In the genomic region with DNA sequence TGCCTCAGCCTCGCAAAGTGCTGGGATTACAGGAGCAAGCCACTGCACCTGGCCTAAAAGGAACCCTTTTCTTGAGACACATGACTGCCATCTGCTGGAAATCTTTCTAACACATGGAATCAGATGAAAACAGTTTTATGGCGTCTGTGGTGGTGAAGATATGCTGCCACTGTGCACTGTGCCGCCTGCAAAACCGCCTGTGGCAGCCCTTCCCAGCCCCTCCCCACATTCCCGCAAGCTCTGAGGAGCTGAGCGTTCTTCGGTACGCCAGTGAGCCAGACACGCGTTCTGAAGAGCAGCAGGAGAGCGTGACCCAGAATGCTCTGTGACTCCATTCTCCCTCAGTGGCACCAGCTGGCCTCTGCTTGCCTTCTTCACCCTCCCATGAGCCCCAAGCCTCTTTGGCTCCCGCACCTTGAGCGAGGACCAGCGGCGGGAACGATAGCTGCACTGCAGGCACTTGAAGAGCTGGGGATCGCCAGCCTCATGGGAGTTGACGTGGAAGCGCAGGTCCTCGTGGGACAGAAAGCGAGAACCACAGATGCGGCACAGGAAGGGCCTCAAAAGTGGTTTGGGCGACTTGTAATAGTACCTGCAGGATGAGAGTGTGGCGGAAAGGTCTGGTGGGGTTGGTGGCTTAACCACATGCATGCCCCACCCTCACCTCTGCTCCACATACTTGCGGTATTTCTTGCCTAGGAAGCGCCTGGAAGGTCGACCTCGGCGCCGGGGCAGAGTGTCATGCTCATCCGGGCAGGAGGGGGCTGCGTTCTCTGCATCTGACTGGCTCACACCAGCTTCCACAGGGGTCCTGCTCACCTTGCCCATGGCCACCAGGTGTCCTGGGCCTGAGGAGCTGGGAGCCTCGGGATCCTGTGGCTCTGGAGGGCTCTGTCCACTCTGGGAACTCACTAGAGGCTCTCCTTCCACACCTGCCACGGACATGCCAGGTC, we compare ENCODE assay signal across 1 cellular context.
TF ChIP-seq lines count a peak whose summit lies in the region.

No MANE protein-coding gene starts in this region.

TF ChIP-seq in HEK293, 187 proteins besides CTCF, POLR2A, EP300 and RAD21:
- TF ChIP-seq ZNF654 (tag by site-specific recombination; IDR thresholded peaks at IDR 0.05; ENCODE audit: low read depth): peak; percentile 69
- TF ChIP-seq ZBTB48 (tag by site-specific recombination; IDR thresholded peaks at IDR 0.05): no peak
- 0 out of 2 replicates have a peak, but pooled peaks have one; percentile 38 for TF ChIP-seq ZNF341 (tag by site-specific recombination; IDR thresholded peaks at IDR 0.05; ENCODE audit: low read depth)
